ENCODE assay signal across 18 cellular contexts in the genomic region with DNA sequence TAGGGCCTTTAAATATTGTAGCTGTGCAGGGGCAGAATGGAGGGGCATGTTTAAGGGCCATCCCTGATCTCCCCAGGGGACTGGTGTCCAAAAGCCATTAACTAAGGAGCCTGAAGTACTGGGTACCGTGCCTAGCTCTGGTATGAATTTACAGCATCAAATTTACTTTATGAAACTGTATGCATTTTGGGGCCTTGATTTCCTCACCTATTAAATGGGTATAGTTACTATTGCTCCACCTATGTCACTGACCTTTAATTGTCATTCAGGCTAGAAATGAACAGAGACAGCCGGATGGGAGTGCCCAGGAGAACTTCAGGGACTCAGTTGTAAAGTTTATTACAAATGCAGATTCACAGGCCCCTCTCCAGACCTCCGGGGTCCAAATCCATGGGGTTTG. TPM values are rescaled to one million over a fixed set of nuclear protein-coding genes. Genes with fewer than 3 reads are reported as not detected.
DNase-seq lines count a peak whose midpoint lies in the region; ATAC-seq, FAIRE-seq and TF ChIP-seq lines count a peak whose summit lies in the region.
"Had no signal": no experiment of that assay in that cellular context is flagged by ENCODE, and none has a peak within 500 bp of the region (broad histone marks: within the 10 kb centered on the region; RNA-seq: fewer than 3 reads in every experiment).

No MANE protein-coding gene starts in this region.

- H3K27me3 ChIP-seq in GM23338 (ENCODE audit: insufficient read depth) (0 out of 2 replicates have a peak, but pooled peaks cover 5% of the 10 kb centered on the region), K562 (ENCODE audit: control insufficient read depth in 2 of 2, insufficient read depth in 2 of 2, low read length in 2 of 2) (peaks cover 0 to 20% of the 10 kb centered on the region in 2 experiments; a peak in 2 of 5 replicates), Peyer's patch (no peaks in the 10 kb centered on the region), HAP-1 (ENCODE audit: low read depth) (no peaks in the 10 kb centered on the region)

- H3K4me3 ChIP-seq in GM23338 (no peak overlapping the region), K562 (no peak overlapping the region), Peyer's patch (no peak overlapping the region), HAP-1 (no peak overlapping the region)
- H3K4me3 ChIP-seq: GM23248 had no signal

- no peaks in the 10 kb centered on the region for H3K79me2 ChIP-seq in GM23338 (replicated peaks; ENCODE audit: insufficient read depth)
- no peaks in the 10 kb centered on the region for H3K79me2 ChIP-seq in K562 (ENCODE audit: control insufficient read depth, insufficient read depth, low read length)

- H2AFZ ChIP-seq in GM23338 (0 out of 2 replicates have a peak overlapping the region, but pooled peaks have one; percentile 14), K562 (ENCODE audit: low read depth, low read length) (no peak overlapping the region)
- H2AFZ ChIP-seq: GM23248 had no signal

- intact Hi-C loops in K562 (cut with micrococcal nuclease): no loop called here

- H3K4me3 Mint-ChIP-seq in GM23338: no peak overlapping the region; the same call in 2 of the 3 replicates
- no peak overlapping the region for H3K4me3 Mint-ChIP-seq in mesothelial cell of epicardium
- H3K4me3 Mint-ChIP-seq: B cell; CD4-positive, alpha-beta T cell had no signal

- no peaks in the 10 kb centered on the region for H3K9me1 ChIP-seq in K562 (ENCODE audit: control insufficient read depth, insufficient read depth, low read length)

- H3F3A ChIP-seq in GM23338 (replicated peaks; ENCODE audit: low read depth): peaks cover 8% of the 10 kb centered on the region

- H3K4me1 Mint-ChIP-seq in GM23338 (peaks cover 55% of the 10 kb centered on the region), mesothelial cell of epicardium (peaks cover 23% of the 10 kb centered on the region)

- TF ChIP-seq POLR2A in K562 (conservative IDR thresholded peaks at IDR 0.05): no peak
- no peak for TF ChIP-seq POLR2A in Peyer's patch (IDR thresholded peaks at IDR 0.05)

- H3K9me2 ChIP-seq in GM23338 (ENCODE audit: insufficient read depth): no peaks in the 10 kb centered on the region

- ATAC-seq in GM23338 (no peak), K562 (no peak), HG02973 (IDR thresholded peaks at IDR 0.05; ENCODE audit: unreplicated experiment) (no peak)

- H3K27ac ChIP-seq in GM23338 (ENCODE audit: low read depth) (no peak overlapping the region), K562 (ENCODE audit: extremely low read depth, low read depth, low read length) (no peak overlapping the region), Peyer's patch (no peak overlapping the region)
- H3K27ac ChIP-seq: C4-2B, GM23248 had no signal

- H4K20me1 ChIP-seq in GM23338 (replicated peaks; ENCODE audit: insufficient read depth) (no peaks in the 10 kb centered on the region), K562 (replicated peaks; ENCODE audit: control insufficient read depth, insufficient read depth, low read length) (no peaks in the 10 kb centered on the region; the same call in none of the 2 replicates)

- H3K36me3 ChIP-seq in GM23338 (ENCODE audit: insufficient read depth) (no peaks in the 10 kb centered on the region), K562 (ENCODE audit: control insufficient read depth, insufficient read depth, low read length) (no peaks in the 10 kb centered on the region), Peyer's patch (no peaks in the 10 kb centered on the region), HAP-1 (replicated peaks) (no peaks in the 10 kb centered on the region)

- 2% methylated on average over 3 of the region's 3 CpGs for WGBS in K562 (ENCODE audit: insufficient coverage, low coverage, missing lambda C conversion rate)

- CTCF ChIA-PET in K562 (lab: Yijun Ruan, JAX; ENCODE audit: low intra/inter-chr PET ratio): no interaction called here

- peaks cover 22% of the 10 kb centered on the region for H3K27me3 Mint-ChIP-seq in GM23338 (ENCODE audit: insufficient read depth, low read depth, poor library complexity)
- peaks cover 18% of the 10 kb centered on the region for H3K27me3 Mint-ChIP-seq in mesothelial cell of epicardium (ENCODE audit: low read depth)
- H3K27me3 Mint-ChIP-seq: CD4-positive, alpha-beta T cell had no signal

- H3K36me3 Mint-ChIP-seq in GM23338 (ENCODE audit: low read depth) (no peaks in the 10 kb centered on the region), mesothelial cell of epicardium (no peaks in the 10 kb centered on the region)

- POLR2A ChIA-PET in K562 (lab: Yijun Ruan, JAX): interaction anchor here (0.6 to 0.7 kb wide), 2 partner anchors 84 to 1130 kb away, joined by 3 to 4 read pairs; no protein-coding TSS in a partner anchor

- H3K9me3 Mint-ChIP-seq in GM23338 (no peaks in the 10 kb centered on the region; the same call in 2 of the 3 replicates), mesothelial cell of epicardium (no peaks in the 10 kb centered on the region)
- H3K9me3 Mint-ChIP-seq: CD4-positive, alpha-beta T cell had no signal

- TF ChIP-seq RAD21 in K562 (CRISPR knock-in tag; conservative IDR thresholded peaks at IDR 0.05 in 1 of 2, IDR thresholded peaks at IDR 0.05 in 1 of 2): no peak

- no peak for TF ChIP-seq CTCF in GM23338 (conservative IDR thresholded peaks at IDR 0.05; ENCODE audit: low read depth in 2 of 2)
- TF ChIP-seq CTCF in K562 (IDR thresholded peaks at IDR 0.05 in 2 of 3, conservative IDR thresholded peaks at IDR 0.05 in 1 of 3; ENCODE audit: insufficient read depth in 2 of 3, low read depth in 1 of 3, low read length in 3 of 3): no peak
- TF ChIP-seq CTCF in mesothelial cell of epicardium (IDR thresholded peaks at IDR 0.05; ENCODE audit: unreplicated experiment): no peak
- no peak for TF ChIP-seq CTCF in Peyer's patch (IDR thresholded peaks at IDR 0.05)

- H3K4me1 ChIP-seq in GM23338 (ENCODE audit: insufficient read depth) (peaks cover 57% of the 10 kb centered on the region), K562 (replicated peaks in 1 of 2; ENCODE audit: control insufficient read depth in 2 of 2, insufficient read depth in 2 of 2, low read length in 2 of 2) (no peaks in the 10 kb centered on the region; a peak in 1 of 5 replicates), Peyer's patch (peaks cover 0 to 20% (median 0%) of the 10 kb centered on the region in 4 donors), HAP-1 (peaks cover 1% of the 10 kb centered on the region; the same call in 1 of the 2 replicates)

- H3K9me3 ChIP-seq in K562 (replicated peaks; ENCODE audit: control insufficient read depth, insufficient read depth, low read depth, low read length) (no peaks in the 10 kb centered on the region), Peyer's patch (no peaks in the 10 kb centered on the region), HAP-1 (no peaks in the 10 kb centered on the region)

- H3K9ac ChIP-seq in K562 (ENCODE audit: insufficient read depth in 1 of 2, low read depth in 2 of 2, low read length in 2 of 2): no peak overlapping the region
- H3K9ac ChIP-seq: GM23248 had no signal

- TF ChIP-seq EP300 in K562 (IDR thresholded peaks at IDR 0.05; ENCODE audit: low read length): no peak

- H3K27ac Mint-ChIP-seq in GM23338 (no peak overlapping the region), mesothelial cell of epicardium (peak overlapping the region; percentile 47)
- H3K27ac Mint-ChIP-seq: CD4-positive, alpha-beta T cell had no signal

- BruUV-seq in K562 (replicated peaks; lab: Mats Ljungman, UMichigan): no TSS peak

- DNase-seq in GM23338 (ENCODE audit: low spot score) (no peak), K562 (ENCODE audit: extremely low read depth in 1 of 4, low spot score in 3 of 4) (no peak), mesothelial cell of epicardium (ENCODE audit: low spot score in 2 of 2, unreplicated experiment in 2 of 2) (no peak), Peyer's patch (no peak), HAP-1 (ENCODE audit: low spot score in 2 of 2) (no peak)
- DNase-seq: CD4-positive, alpha-beta T cell; DMS153; DMS79; GDM1; GM23248; IMR-90; KBM-7 had no signal

- H3K4me2 ChIP-seq in GM23338 (peak overlapping the region; percentile 17; the same call in 1 of the 2 replicates), K562 (ENCODE audit: insufficient read depth, low read length) (no peak overlapping the region)

- in situ Hi-C loops in K562 (cut with MboI) (no loop called here), HAP-1 (cut with MboI; ENCODE audit: low sequenced_read_pairs) (no loop called here)

- no peak for FAIRE-seq in K562 (lab: Jason Lieb, UNC)
- FAIRE-seq: GM12892, GM18507, HTR-8/SVneo had no signal

TF ChIP-seq in GM23338, 12 proteins besides CTCF, POLR2A, EP300 and RAD21 (continues in another document):
- TF ChIP-seq ZNF331 (CRISPR knock-in tag; IDR thresholded peaks at IDR 0.05; ENCODE audit: low read depth): no peak
- TF ChIP-seq NANOG (IDR thresholded peaks at IDR 0.05; ENCODE audit: borderline replicate concordance): no peak

TF ChIP-seq in K562, 482 proteins besides CTCF, POLR2A, EP300 and RAD21:
- TF ChIP-seq RBM25 (IDR thresholded peaks at IDR 0.05; ENCODE audit: low read depth, low read length, severe bottlenecking) (peak; percentile 79), MAFK (IDR thresholded peaks at IDR 0.05; ENCODE audit: low read length) (no peak), ADNP (tag; IDR thresholded peaks at IDR 0.05) (peak; percentile 36; the same call in 1 of the 2 replicates), XRCC3 (IDR thresholded peaks at IDR 0.05) (no peak)
TF ChIP-seq in K562: peak in this region for 2.

RNA-seq across cellular contexts. Expression of a gene that starts 11.8 kb away (rescaled TPM):
- total RNA-seq in GM23338 (2014; rRNA removed; shearing (Covaris generic)): 33.4 and 43.9 TPM in 2 replicates
- polyA plus RNA-seq in GM23338 (2016; fragmentation: Nextera tagmentation; extraction: Ambion mirVana) (22.5 and 23.5 TPM in 2 replicates), K562 (2011; rRNA removed) (2.5 and 3.0 TPM in 2 replicates), K562 (2014; fragmentation: Illumina TruSeq; extraction: Trizol) (0.70 and 1.3 TPM in 2 replicates), K562 (2014; fragmentation: Nextera tagmentation; extraction: Ambion mirVana) (not detected), K562 (2014; rRNA removed) (0.70 and 2.5 TPM in 2 replicates)
- 2.5 and 10.1 TPM in 2 replicates for total RNA-seq in K562 (2011; cell fraction: chromatin; rRNA removed; ENCODE audit: low replicate concordance)
- total RNA-seq in K562 (2011; cell fraction: nucleolus; rRNA removed): 2.9 and 5.0 TPM in 2 replicates
- 4.4 and 8.5 TPM in 2 replicates for total RNA-seq in K562 (2011; cell fraction: nucleoplasm; rRNA removed)
- total RNA-seq in K562 (2014; rRNA removed) (0.82 and 1.2 TPM in 2 replicates), K562 (2014; rRNA removed; fragmentation: Illumina TruSeq; extraction: Trizol) (0.25 and 0.32 TPM in 2 replicates), K562 (2015; rRNA removed; fragmentation: Illumina TruSeq; extraction: Trizol) (0.14 and 0.45 TPM in 2 replicates), K562 (2021) (1.4 TPM in 2 replicates), mesothelial cell of epicardium (71.0 to 81.0 TPM (median 73.1 TPM) in 3 replicates), Peyer's patch (100 to 1,000 TPM in 1 of 4 donors, 10 to 100 TPM in 3; 48.0 to 152 (median 69.9) TPM)
- polyA plus RNA-seq in K562 (2011; cell fraction: cytosol; rRNA removed): 4.0 and 5.6 TPM in 2 replicates
- 7.9 and 11.7 TPM in 2 replicates for polyA plus RNA-seq in K562 (2011; cell fraction: nucleus; rRNA removed)
- 1.1 and 1.4 TPM in 2 replicates for polyA plus RNA-seq in K562 (2012)
- 2.3 and 3.0 TPM in 2 replicates for polyA minus RNA-seq in K562 (2011; rRNA and poly(A)+ RNA removed)
- 3.3 and 5.7 TPM in 2 replicates for polyA minus RNA-seq in K562 (2011; cell fraction: cytosol; rRNA and poly(A)+ RNA removed)
- 9.4 and 11.0 TPM in 2 replicates for polyA minus RNA-seq in K562 (2011; cell fraction: nucleus; rRNA and poly(A)+ RNA removed)
